ENCODE assay signal across 17 cellular contexts in genomic region chr6:72783667-72784066, GRCh38.
A peak's percentile ranks its signal among the peaks of the same experiment; 100 is the strongest.
DNase-seq lines count a peak whose midpoint lies in the region; ATAC-seq and TF ChIP-seq lines count a peak whose summit lies in the region.
"Had no signal": no experiment of that assay in that cellular context is flagged by ENCODE, and none has a peak within 500 bp of the region (broad histone marks: within the 10 kb centered on the region; RNA-seq: fewer than 3 reads in every experiment).

No MANE protein-coding gene starts in this region.

- H3K9me3 Mint-ChIP-seq in progenitor cell of endocrine pancreas (ENCODE audit: low read depth), result no peaks in the 10 kb centered on the region
- H3K9me3 Mint-ChIP-seq: central memory CD8-positive, alpha-beta T cell had no signal

- H3K4me3 ChIP-seq in right cardiac atrium (ENCODE audit: low read length), result no peak overlapping the region
- no peak overlapping the region for H3K4me3 ChIP-seq in right atrium auricular region
- H3K4me3 ChIP-seq in astrocyte of the spinal cord (ENCODE audit: low read depth, low read length), result no peak overlapping the region
- H3K4me3 ChIP-seq in WERI-Rb-1 (ENCODE audit: low read depth, low read length), result no peak overlapping the region
- H3K4me3 ChIP-seq in Peyer's patch, result no peak overlapping the region
- H3K4me3 ChIP-seq: heart left ventricle had no signal

- H3K27ac ChIP-seq in right cardiac atrium (ENCODE audit: low read length) (no peak overlapping the region), right atrium auricular region (no peak overlapping the region), WERI-Rb-1 (no peak overlapping the region), Peyer's patch (no peak overlapping the region)
- H3K27ac ChIP-seq: heart left ventricle had no signal

- intact Hi-C loops in right cardiac atrium (cut with DNase I), result no loop called here

- H3K36me3 ChIP-seq in right atrium auricular region (no peaks in the 10 kb centered on the region), WERI-Rb-1 (peaks cover 3% of the 10 kb centered on the region; the same call in 1 of the 2 replicates), Peyer's patch (no peaks in the 10 kb centered on the region)
- H3K36me3 ChIP-seq: heart left ventricle had no signal

- peak; percentile 32 to 77 for ATAC-seq in right cardiac atrium

- H3K27ac Mint-ChIP-seq in progenitor cell of endocrine pancreas, result no peak overlapping the region

- no peak for TF ChIP-seq POLR2A in Peyer's patch (IDR thresholded peaks at IDR 0.05)

- in situ Hi-C loops in astrocyte of the spinal cord (cut with HindIII; ENCODE audit: low sequenced_read_pairs), result no loop called here

- 23% methylated on average over 1 of the region's 1 CpG for WGBS in right cardiac atrium

- H3K4me1 Mint-ChIP-seq in progenitor cell of endocrine pancreas (ENCODE audit: low read depth), result peaks cover 3% of the 10 kb centered on the region
- H3K4me1 Mint-ChIP-seq: central memory CD8-positive, alpha-beta T cell had no signal

- H3K9me3 ChIP-seq in right cardiac atrium (ENCODE audit: control insufficient read depth, low read length) (no peaks in the 10 kb centered on the region), right atrium auricular region (no peaks in the 10 kb centered on the region), WERI-Rb-1 (ENCODE audit: severe bottlenecking) (no peaks in the 10 kb centered on the region), Peyer's patch (no peaks in the 10 kb centered on the region)
- H3K9me3 ChIP-seq: heart left ventricle had no signal

- peaks cover 5% of the 10 kb centered on the region for H3K4me1 ChIP-seq in right cardiac atrium (ENCODE audit: control insufficient read depth, insufficient read depth, low read length)
- no peaks in the 10 kb centered on the region for H3K4me1 ChIP-seq in right atrium auricular region
- H3K4me1 ChIP-seq in Peyer's patch, result no peaks in the 10 kb centered on the region

- TF ChIP-seq CTCF in right atrium auricular region (IDR thresholded peaks at IDR 0.05), result no peak
- no peak for TF ChIP-seq CTCF in astrocyte of the spinal cord (IDR thresholded peaks at IDR 0.05; ENCODE audit: low read depth, low read length)
- TF ChIP-seq CTCF in progenitor cell of endocrine pancreas (IDR thresholded peaks at IDR 0.05; ENCODE audit: unreplicated experiment), result no peak
- TF ChIP-seq CTCF in WERI-Rb-1 (IDR thresholded peaks at IDR 0.05; ENCODE audit: low read depth, low read length), result no peak
- no peak for TF ChIP-seq CTCF in Peyer's patch (IDR thresholded peaks at IDR 0.05)

- H3K27me3 Mint-ChIP-seq in progenitor cell of endocrine pancreas, result no peaks in the 10 kb centered on the region
- H3K27me3 Mint-ChIP-seq: central memory CD8-positive, alpha-beta T cell had no signal

- no peaks in the 10 kb centered on the region for H3K27me3 ChIP-seq in right cardiac atrium (ENCODE audit: control insufficient read depth, insufficient read depth)
- no peaks in the 10 kb centered on the region for H3K27me3 ChIP-seq in right atrium auricular region
- no peaks in the 10 kb centered on the region for H3K27me3 ChIP-seq in WERI-Rb-1 (ENCODE audit: insufficient read depth, low read depth, severe bottlenecking)
- H3K27me3 ChIP-seq in Peyer's patch, result no peaks in the 10 kb centered on the region
- H3K27me3 ChIP-seq: heart left ventricle had no signal

- no peak for DNase-seq in right cardiac atrium
- no peak for DNase-seq in right atrium auricular region (ENCODE audit: low spot score)
- peak; percentile 71 for DNase-seq in astrocyte of the spinal cord (ENCODE audit: low read depth, low spot score)
- DNase-seq in inferior parietal cortex (ENCODE audit: extremely low spot score), result peak; percentile 53
- no peak for DNase-seq in dermis blood vessel endothelial cell
- DNase-seq in progenitor cell of endocrine pancreas (ENCODE audit: low spot score, unreplicated experiment), result no peak
- no peak for DNase-seq in WERI-Rb-1
- DNase-seq in Peyer's patch, result no peak
- DNase-seq: activated CD4-positive, CD25-positive, alpha-beta regulatory T cell; activated CD8-positive, alpha-beta memory T cell treated with anti-CD3 and anti-CD28 coated beads, Interleukin-2, amount 50 U/mL, for 48 hours; activated naive CD4-positive, alpha-beta T cell treated with Interleukin-2 at 50 U/mL for 16 hours; GOT3; heart left ventricle; NCI-H1930; NCI-H526 treated with DMSO at 0.1 percent for 48 hours; T-helper 1 cell had no signal

- H3K36me3 Mint-ChIP-seq in progenitor cell of endocrine pancreas (ENCODE audit: insufficient read depth), result no peaks in the 10 kb centered on the region

- no peak overlapping the region for H3K4me3 Mint-ChIP-seq in progenitor cell of endocrine pancreas (ENCODE audit: low read depth)
- H3K4me3 Mint-ChIP-seq: central memory CD8-positive, alpha-beta T cell had no signal

Comparison
In these comparisons a context has a peak if more than half of its experiments do, and no peak if none do; other contexts are left out.
1. DNase-seq: peak in astrocyte of the spinal cord (single experiment) and inferior parietal cortex (single experiment); none in right cardiac atrium (0 of 3), right atrium auricular region (single experiment), dermis blood vessel endothelial cell (single experiment), progenitor cell of endocrine pancreas (single experiment), WERI-Rb-1 (single experiment) and Peyer's patch (0 of 3).